Comparison of ENCODE assay signal across 8 cellular contexts in genomic region chr20:63224272-63225081, GRCh38. TPM values are rescaled to one million over a fixed set of nuclear protein-coding genes. Genes with fewer than 3 reads are reported as not detected.
DNase-seq lines count a peak whose midpoint lies in the region; ATAC-seq and TF ChIP-seq lines count a peak whose summit lies in the region.
"Had no signal": no experiment of that assay in that cellular context is flagged by ENCODE, and none has a peak within 500 bp of the region (broad histone marks: within the 10 kb centered on the region; RNA-seq: fewer than 3 reads in every experiment).

No MANE protein-coding gene starts in this region.

- DNase-seq in HT-29 (ENCODE audit: low spot score), result peak; percentile 93
- peak; percentile 82 for DNase-seq in RPMI8226
- DNase-seq in foreskin fibroblast, result peak in 1 of 2 donors; percentile 51
- peak; percentile 67 for DNase-seq in smooth muscle cell of the brain vasculature (ENCODE audit: low read depth, low spot score)
- DNase-seq: activated CD4-positive, alpha-beta T cell treated with anti-CD3 and anti-CD28 coated beads, Interleukin-2, amount 50 U/mL, for 1 hour had no signal

- peak; percentile 2 for TF ChIP-seq CTCF in foreskin fibroblast (IDR thresholded peaks at IDR 0.05; ENCODE audit: low read depth, low read length)

- no peak for ATAC-seq in HG02571 (IDR thresholded peaks at IDR 0.05; ENCODE audit: unreplicated experiment)
- no peak for ATAC-seq in HG03159 (IDR thresholded peaks at IDR 0.05; ENCODE audit: unreplicated experiment)
- no peak for ATAC-seq in GM19395 (IDR thresholded peaks at IDR 0.05; ENCODE audit: unreplicated experiment)

- H3K4me3 ChIP-seq in foreskin fibroblast (ENCODE audit: low read depth in 1 of 2, low read length in 2 of 2), result no peak overlapping the region

RNA-seq across cellular contexts. Expression of gene YTHDF1, which starts 8.5 kb away (rescaled TPM):
- total RNA-seq in HT-29 (2014; rRNA removed; shearing (Covaris generic)), result 47.2 and 53.6 TPM in 2 replicates

RNA-seq across cellular contexts. Expression of gene BIRC7, which starts 11.2 kb away (rescaled TPM):
- total RNA-seq in HT-29 (2014; rRNA removed; shearing (Covaris generic)), result 1.3 and 2.7 TPM in 2 replicates

RNA-seq across cellular contexts. Expression of gene NKAIN4, which starts 29.8 kb away (rescaled TPM):
- not detected in 2 replicates for total RNA-seq in HT-29 (2014; rRNA removed; shearing (Covaris generic))

RNA-seq across cellular contexts. Expression of gene ARFGAP1, which starts 48.1 kb away (rescaled TPM):
- 142 and 150 TPM in 2 replicates for total RNA-seq in HT-29 (2014; rRNA removed; shearing (Covaris generic))
